10 cellular contexts compared by ENCODE assay signal in the genomic region with DNA sequence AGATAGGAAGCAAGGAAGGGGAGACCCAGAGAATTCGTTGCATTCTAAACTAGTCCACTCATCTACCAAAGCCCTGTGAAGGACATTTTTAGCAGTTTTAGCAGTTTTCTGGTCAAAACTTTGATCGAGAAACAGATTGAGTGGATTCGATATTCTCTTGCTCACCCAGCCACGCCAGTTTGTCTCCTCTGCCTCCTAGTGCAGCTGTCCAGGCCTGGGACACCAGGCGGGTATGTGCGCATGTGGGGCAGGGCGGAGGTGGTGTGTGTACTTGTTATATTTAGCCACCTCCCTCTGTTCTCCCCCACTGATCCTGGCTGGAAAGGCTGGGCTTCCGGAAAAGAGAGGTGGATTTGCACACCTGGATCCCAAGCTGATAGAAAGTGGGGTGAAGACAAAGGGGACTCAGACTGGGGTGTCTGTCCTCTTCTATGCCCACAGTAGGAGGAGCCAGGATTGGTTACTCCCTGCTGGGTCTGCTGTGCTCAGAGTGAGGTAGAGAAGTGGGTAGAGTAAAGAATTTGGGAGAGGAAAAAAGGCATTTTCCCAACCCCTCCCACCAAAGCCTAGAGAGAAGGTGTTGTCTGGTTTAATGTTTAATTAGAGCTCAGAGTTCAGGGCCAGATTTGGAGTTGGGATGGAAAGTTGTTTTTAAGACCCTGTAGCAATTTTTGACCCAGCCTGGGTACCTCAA. TPM values are rescaled to one million over a fixed set of nuclear protein-coding genes. Genes with fewer than 3 reads are reported as not detected.
DNase-seq lines count a peak whose midpoint lies in the region; ATAC-seq and TF ChIP-seq lines count a peak whose summit lies in the region.
"Had no signal": no experiment of that assay in that cellular context is flagged by ENCODE, and none has a peak within 500 bp of the region (broad histone marks: within the 10 kb centered on the region; RNA-seq: fewer than 3 reads in every experiment).

No MANE protein-coding gene starts in this region.

- in situ Hi-C loops in KBM-7 (cut with MboI; ENCODE audit: low pct_unique_long_range_greater_than_20kb, low sequenced_read_pairs): no loop called here

- peak overlapping the region in 4 of 7 donors; percentile 13 to 56 (median 31) for H3K4me3 Mint-ChIP-seq in CD8-positive, alpha-beta memory T cell

- no peak overlapping the region for H3K4me3 ChIP-seq in CD8-positive, alpha-beta memory T cell (ENCODE audit: low read length)
- peak overlapping the region; percentile 99 for H3K4me3 ChIP-seq in fibroblast of mammary gland (ENCODE audit: control insufficient read depth, low read depth, low read length)

- H3K27ac ChIP-seq in CD8-positive, alpha-beta memory T cell (ENCODE audit: low read depth, low read length): peak overlapping the region; percentile 20
- H3K27ac ChIP-seq: HL-60 had no signal

- peaks cover 0 to 25% (median 0%) of the 10 kb centered on the region in 3 donors for H3K36me3 Mint-ChIP-seq in CD8-positive, alpha-beta memory T cell

- H3K9me3 Mint-ChIP-seq in CD8-positive, alpha-beta memory T cell: peaks cover 0 to 2% (median 0%) of the 10 kb centered on the region in 5 donors

- peaks cover 28% of the 10 kb centered on the region for H3K4me1 ChIP-seq in CD8-positive, alpha-beta memory T cell (ENCODE audit: insufficient read depth, low read length)

- H3K27ac Mint-ChIP-seq in CD8-positive, alpha-beta memory T cell: peak overlapping the region in 7 of 8 donors; percentile 1 to 77 (median 43)

- CTCF ChIA-PET in CD8-positive, alpha-beta memory T cell (lab: Charles Lee): interaction anchor here (9.0 to 25.4 kb wide), 2 partner anchors 10 to 19 kb away, joined by 78 to 702 read pairs; no protein-coding TSS in a partner anchor

- peaks cover 0 to 8% of the 10 kb centered on the region in 2 donors for H3K27me3 Mint-ChIP-seq in CD8-positive, alpha-beta memory T cell

- intact Hi-C loops in posterior vena cava (cut with DNase I): no loop called here

- TF ChIP-seq CTCF in fibroblast of mammary gland (conservative IDR thresholded peaks at IDR 0.05; ENCODE audit: control insufficient read depth, insufficient read depth, low read depth, low read length): no peak

- no peaks in the 10 kb centered on the region for H3K36me3 ChIP-seq in CD8-positive, alpha-beta memory T cell (ENCODE audit: insufficient read depth, low read length)

- POLR2A ChIA-PET in CD8-positive, alpha-beta memory T cell (lab: Charles Lee): interaction anchor here (0.7 to 1.2 kb wide), 2 partner anchors 11 to 28 kb away, joined by 3 to 5 read pairs; no protein-coding TSS in a partner anchor

- H3K9me3 ChIP-seq in CD8-positive, alpha-beta memory T cell (ENCODE audit: low read length): no peaks in the 10 kb centered on the region

- H3K4me1 Mint-ChIP-seq in CD8-positive, alpha-beta memory T cell: peaks cover 34 to 71% (median 54%) of the 10 kb centered on the region in 3 donors

- no peak for ATAC-seq in HG03139 (IDR thresholded peaks at IDR 0.05; ENCODE audit: unreplicated experiment)
- ATAC-seq in HG02588 (IDR thresholded peaks at IDR 0.05; ENCODE audit: unreplicated experiment): no peak
- no peak for ATAC-seq in GM18517 (IDR thresholded peaks at IDR 0.05; ENCODE audit: unreplicated experiment)

- H3K27me3 ChIP-seq in CD8-positive, alpha-beta memory T cell (ENCODE audit: insufficient read depth, low read length, poor library complexity, severe bottlenecking): peaks cover 3% of the 10 kb centered on the region

- no peak for DNase-seq in CD8-positive, alpha-beta memory T cell
- DNase-seq in T-helper 9 cell (peak; percentile 11), fibroblast of mammary gland (ENCODE audit: low read depth) (no peak), posterior vena cava (ENCODE audit: low spot score) (peak; percentile 83), KBM-7 (no peak)

RNA-seq across cellular contexts. Expression of a gene that starts 3.8 kb away (rescaled TPM):
- 100 to 1,000 TPM; 325 to 335 TPM for total RNA-seq in CD8-positive, alpha-beta memory T cell
- polyA plus RNA-seq in CD8-positive, alpha-beta memory T cell: 13.9 TPM
- 100 to 1,000 TPM; 500 to 599 TPM for total RNA-seq in posterior vena cava

RNA-seq across cellular contexts. Expression of a gene that starts 35.1 kb away (rescaled TPM):
- total RNA-seq in CD8-positive, alpha-beta memory T cell: 10 to 100 TPM; 21.6 to 23.0 TPM
- 10.7 TPM for polyA plus RNA-seq in CD8-positive, alpha-beta memory T cell
- total RNA-seq in posterior vena cava: 1 to 10 TPM; 5.8 to 8.0 TPM

RNA-seq across cellular contexts. Expression of a gene that starts 36.1 kb away (rescaled TPM):
- total RNA-seq in CD8-positive, alpha-beta memory T cell: 1 to 10 TPM in 1 of 2 experiments, under 1 TPM in 1; 0.24 to 1.0 TPM
- polyA plus RNA-seq in CD8-positive, alpha-beta memory T cell: not detected
- total RNA-seq in posterior vena cava: under 1 TPM; 0.23 to 0.76 TPM

RNA-seq across cellular contexts. Expression of a gene that starts 57.4 kb away (rescaled TPM):
- total RNA-seq in CD8-positive, alpha-beta memory T cell: not detected
- polyA plus RNA-seq in CD8-positive, alpha-beta memory T cell: 0.76 TPM
- not detected for total RNA-seq in posterior vena cava
- total RNA-seq: glomerular endothelial cell had no signal

Comparison
In these comparisons a context has a peak if more than half of its experiments do, and no peak if none do; other contexts are left out.
1. DNase-seq: peak in T-helper 9 cell (single experiment) and posterior vena cava (single experiment); none in CD8-positive, alpha-beta memory T cell (0 of 5), fibroblast of mammary gland (single experiment) and KBM-7 (single experiment).